8 cellular contexts compared by ENCODE assay signal in genomic region chr9:6759114-6759977, GRCh38. TPM values are rescaled to one million over a fixed set of nuclear protein-coding genes. Genes with fewer than 3 reads are reported as not detected.
DNase-seq lines count a peak whose midpoint lies in the region; ATAC-seq and TF ChIP-seq lines count a peak whose summit lies in the region.

No MANE protein-coding gene starts in this region.

- no peaks in the 10 kb centered on the region for H3K27me3 Mint-ChIP-seq in activated T-helper 2 cell treated with anti-CD3 and anti-CD28 coated beads, Interferon-gamma antibody, Interleukin-2, Interleukin-4, amounts not matched to agents 10 μg/mL and 5 μg/mL and 100 μg/mL, durations not matched to agents 14 hours and 24 hours and 36 hours (ENCODE audit: low read depth)

- H3K36me3 ChIP-seq in gastroesophageal sphincter, result no peaks in the 10 kb centered on the region

- H3K4me3 ChIP-seq in gastroesophageal sphincter (peak overlapping the region; percentile 91 to 97), skeletal muscle cell (ENCODE audit: low read depth, low read length) (peak overlapping the region; percentile 97)

- peaks cover 23% of the 10 kb centered on the region for H3K36me3 Mint-ChIP-seq in activated T-helper 2 cell treated with anti-CD3 and anti-CD28 coated beads, Interferon-gamma antibody, Interleukin-2, Interleukin-4, amounts not matched to agents 10 μg/mL and 5 μg/mL and 100 μg/mL, durations not matched to agents 14 hours and 24 hours and 36 hours (ENCODE audit: low read depth)

- TF ChIP-seq EP300 in gastroesophageal sphincter (IDR thresholded peaks at IDR 0.05), result no peak

- H3K27me3 ChIP-seq in gastroesophageal sphincter, result no peaks in the 10 kb centered on the region

- peaks cover 27% of the 10 kb centered on the region for H3K4me1 Mint-ChIP-seq in activated T-helper 2 cell treated with anti-CD3 and anti-CD28 coated beads, Interferon-gamma antibody, Interleukin-2, Interleukin-4, amounts not matched to agents 10 μg/mL and 5 μg/mL and 100 μg/mL, durations not matched to agents 14 hours and 24 hours and 36 hours (ENCODE audit: low read depth)

- H3K4me1 ChIP-seq in gastroesophageal sphincter, result peaks cover 0 to 41% (median 2%) of the 10 kb centered on the region in 3 donors

- H3K27ac Mint-ChIP-seq in activated T-helper 2 cell treated with anti-CD3 and anti-CD28 coated beads, Interferon-gamma antibody, Interleukin-2, Interleukin-4, amounts not matched to agents 10 μg/mL and 5 μg/mL and 100 μg/mL, durations not matched to agents 14 hours and 24 hours and 36 hours, result peak overlapping the region; percentile 90

- no peak for TF ChIP-seq CTCF in gastroesophageal sphincter (IDR thresholded peaks at IDR 0.05)

- DNase-seq in activated effector memory CD4-positive, alpha-beta T cell treated with anti-CD3 and anti-CD28 coated beads, Interleukin-2, amount 50 U/mL, for 16 hours, result peak; percentile 76
- no peak for DNase-seq in activated effector memory CD4-positive, alpha-beta T cell treated with Interleukin-2 at 50 U/mL for 16 hours
- peak; percentile 56 for DNase-seq in NOMO-1 treated with DMSO at 0.1 percent for 48 hours (lab: John Stamatoyannopoulos, UW; ENCODE audit: unreplicated experiment)
- peak; percentile 20 for DNase-seq in activated T-helper 2 cell treated with anti-CD3 and anti-CD28 coated beads, Interferon-gamma antibody, Interleukin-2, Interleukin-4, amounts not matched to agents 10 μg/mL and 5 μg/mL and 100 μg/mL, durations not matched to agents 14 hours and 24 hours and 36 hours (ENCODE audit: low spot score)
- DNase-seq in skeletal muscle cell (ENCODE audit: low read depth), result peak; percentile 38
- DNase-seq in activated CD4-positive, CD25-positive, alpha-beta regulatory T cell treated with anti-CD3 and anti-CD28 coated beads, Interleukin-2, amount 50 U/mL, for 72 hours, result no peak

- WGBS in gastroesophageal sphincter (ENCODE audit: low coverage in 1 of 2), 2 donors, result 25 to 28% methylated on average over 16 to 25 of the region's 29 CpGs

- peak overlapping the region; percentile 96 to 100 (median 98) for H3K27ac ChIP-seq in gastroesophageal sphincter

- H3K4me3 Mint-ChIP-seq in activated T-helper 2 cell treated with anti-CD3 and anti-CD28 coated beads, Interferon-gamma antibody, Interleukin-2, Interleukin-4, amounts not matched to agents 10 μg/mL and 5 μg/mL and 100 μg/mL, durations not matched to agents 14 hours and 24 hours and 36 hours (ENCODE audit: low read depth), result peak overlapping the region; percentile 97

- intact Hi-C loops in activated T-helper 2 cell treated with anti-CD3 and anti-CD28 coated beads, Interferon-gamma antibody, Interleukin-2, Interleukin-4, amounts not matched to agents 10 μg/mL and 5 μg/mL and 100 μg/mL, durations not matched to agents 14 hours and 24 hours and 36 hours (cut with micrococcal nuclease), result loop anchor here (10.0 kb wide), 1 partner anchor 135 kb away; no protein-coding TSS in a partner anchor

- no peak for TF ChIP-seq POLR2A in gastroesophageal sphincter (IDR thresholded peaks at IDR 0.05)

- peaks cover 6% of the 10 kb centered on the region for H3K9me3 Mint-ChIP-seq in activated T-helper 2 cell treated with anti-CD3 and anti-CD28 coated beads, Interferon-gamma antibody, Interleukin-2, Interleukin-4, amounts not matched to agents 10 μg/mL and 5 μg/mL and 100 μg/mL, durations not matched to agents 14 hours and 24 hours and 36 hours

- H3K9me3 ChIP-seq in gastroesophageal sphincter, result no peaks in the 10 kb centered on the region

- peak; percentile 7 for ATAC-seq in HG02678 (IDR thresholded peaks at IDR 0.05; ENCODE audit: unreplicated experiment)
- ATAC-seq in gastroesophageal sphincter, result no peak

RNA-seq across cellular contexts. Expression of gene KDM4C, which starts 1.6 kb away (rescaled TPM):
- 36.0 and 38.4 TPM in 2 replicates for total RNA-seq in activated T-helper 2 cell treated with anti-CD3 and anti-CD28 coated beads, Interferon-gamma antibody, Interleukin-2, Interleukin-4, amounts not matched to agents 10 μg/mL and 5 μg/mL and 100 μg/mL, durations not matched to agents 14 hours and 24 hours and 36 hours
- 10 to 100 TPM; 17.7 to 65.2 (median 29.5) TPM for total RNA-seq in gastroesophageal sphincter

Comparison
In these comparisons a context has a peak if more than half of its experiments do, and no peak if none do; other contexts are left out.
1. DNase-seq: peak in activated effector memory CD4-positive, alpha-beta T cell treated with anti-CD3 and anti-CD28 coated beads, Interleukin-2, amount 50 U/mL, for 16 hours (single experiment), NOMO-1 treated with DMSO at 0.1 percent for 48 hours (single experiment), activated T-helper 2 cell treated with anti-CD3 and anti-CD28 coated beads, Interferon-gamma antibody, Interleukin-2, Interleukin-4, amounts not matched to agents 10 μg/mL and 5 μg/mL and 100 μg/mL, durations not matched to agents 14 hours and 24 hours and 36 hours (single experiment) and skeletal muscle cell (single experiment); none in activated effector memory CD4-positive, alpha-beta T cell treated with Interleukin-2 at 50 U/mL for 16 hours (single experiment) and activated CD4-positive, CD25-positive, alpha-beta regulatory T cell treated with anti-CD3 and anti-CD28 coated beads, Interleukin-2, amount 50 U/mL, for 72 hours (single experiment).